Comparison of ENCODE assay signal across 36 cellular contexts in the genomic region with DNA sequence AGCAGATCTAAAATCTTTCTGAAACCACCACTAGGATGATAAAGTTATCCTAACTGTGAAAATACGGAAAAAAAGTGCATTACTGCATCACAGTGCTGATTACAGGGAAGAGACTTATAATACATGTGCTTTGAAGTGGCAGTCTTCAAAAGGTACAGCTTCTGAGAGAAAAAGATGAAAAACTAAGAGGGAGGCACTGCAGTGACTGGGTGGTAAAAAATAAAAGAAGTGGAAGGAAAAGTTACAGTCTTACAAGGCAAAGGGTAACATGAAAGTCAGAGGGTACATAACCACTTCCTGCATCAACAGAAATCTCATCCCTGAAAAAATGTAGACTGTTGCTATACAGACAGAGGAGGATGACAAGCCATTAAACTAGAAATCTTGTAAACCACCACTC.
"Had no signal": no experiment of that assay in that cellular context is flagged by ENCODE, and none has a peak within 500 bp of the region (broad histone marks: within the 10 kb centered on the region; RNA-seq: fewer than 3 reads in every experiment).

No MANE protein-coding gene starts in this region.

- H3K4me1 ChIP-seq: adrenal gland, ascending aorta, body of pancreas, breast epithelium had no signal

- H3K4me3 Mint-ChIP-seq: activated naive CD4-positive, alpha-beta T cell treated with anti-CD3 and anti-CD28 coated beads for 36 hours; activated naive CD4-positive, alpha-beta T cell treated with anti-CD3 and anti-CD28 coated beads, Interleukin-2, amount 10 ng/mL, durations not matched to agents 7 days and 5 days; activated naive CD4-positive, alpha-beta T cell treated with anti-CD3 and anti-CD28 coated beads, Interleukin-2, amount 50 U/mL, for 24 hours; activated naive CD8-positive, alpha-beta T cell; activated naive CD8-positive, alpha-beta T cell treated with anti-CD3 and anti-CD28 coated beads for 36 hours; activated naive CD8-positive, alpha-beta T cell treated with anti-CD3 and anti-CD28 coated beads, Interleukin-2, amount 10 ng/mL, durations not matched to agents 7 days and 5 days; activated naive CD8-positive, alpha-beta T cell treated with anti-CD3 and anti-CD28 coated beads, Interleukin-2, amount 50 U/mL, for 24 hours; activated T-cell treated with anti-CD3 and anti-CD28 coated beads, Interleukin-2, amount 50 U/mL, for 24 hours; activated T-cell treated with anti-CD3 and anti-CD28 coated beads, Interleukin-2, amount 50 U/mL, for 4 hours; activated T-helper 1 cell treated with anti-CD3 and anti-CD28 coated beads, Interleukin-12 subunit alpha, Interleukin-12 subunit beta, Interleukin-2, Interleukin-4 antibody, amounts not matched to agents 30 ng/mL and 10 ng/mL and 1 ng/mL, durations not matched to agents 14 hours and 24 hours and 36 hours; activated T-helper 17 cell treated with anti-CD3 and anti-CD28 coated beads, Interleukin-2, amount 50 U/mL, for 72 hours; brain; central memory CD8-positive, alpha-beta T cell had no signal

- ATAC-seq: activated naive CD4-positive, alpha-beta T cell treated with anti-CD3 and anti-CD28 coated beads, Interleukin-2, amount 50 U/mL, for 72 hours; activated naive CD8-positive, alpha-beta T cell treated with anti-CD3 and anti-CD28 coated beads, Interleukin-2, amount 50 U/mL, for 24 hours; activated T-cell treated with anti-CD3 and anti-CD28 coated beads, Interleukin-2, amount 50 U/mL, for 4 hours; activated T-helper 17 cell treated with anti-CD3 and anti-CD28 coated beads, Interleukin-2, amount 50 U/mL, for 72 hours; body of pancreas had no signal

- H3K36me3 Mint-ChIP-seq: activated naive CD4-positive, alpha-beta T cell treated with anti-CD3 and anti-CD28 coated beads, Interleukin-2, amount 10 ng/mL, durations not matched to agents 7 days and 5 days; activated naive CD8-positive, alpha-beta T cell; activated naive CD8-positive, alpha-beta T cell treated with anti-CD3 and anti-CD28 coated beads for 36 hours; activated naive CD8-positive, alpha-beta T cell treated with anti-CD3 and anti-CD28 coated beads, Interleukin-2, amount 10 ng/mL, durations not matched to agents 7 days and 5 days; brain had no signal

- H3K36me3 ChIP-seq: adrenal gland, ascending aorta, brain microvascular endothelial cell, breast epithelium, cardiac muscle cell had no signal

- H3K27ac ChIP-seq: adrenal gland, ascending aorta, body of pancreas, brain microvascular endothelial cell, breast epithelium, cardiac muscle cell had no signal

- DNase-seq: activated effector memory CD4-positive, alpha-beta T cell treated with anti-CD3 and anti-CD28 coated beads, Interleukin-2, amount 50 U/mL, for 16 hours; activated effector memory CD4-positive, alpha-beta T cell treated with Interleukin-2 at 50 U/mL for 16 hours; activated gamma-delta T cell; activated gamma-delta T cell treated with Interleukin-2 at 50 U/mL for 16 hours; activated naive CD4-positive, alpha-beta T cell; activated naive CD4-positive, alpha-beta T cell treated with anti-CD3 and anti-CD28 coated beads for 36 hours; activated naive CD4-positive, alpha-beta T cell treated with anti-CD3 and anti-CD28 coated beads, Interleukin-2, amount 10 ng/mL, durations not matched to agents 7 days and 5 days; activated naive CD4-positive, alpha-beta T cell treated with anti-CD3 and anti-CD28 coated beads, Interleukin-2, amount 50 U/mL, for 16 hours; activated naive CD4-positive, alpha-beta T cell treated with Interleukin-2 at 50 U/mL for 16 hours; activated naive CD8-positive, alpha-beta T cell treated with anti-CD3 and anti-CD28 coated beads for 36 hours; activated naive CD8-positive, alpha-beta T cell treated with anti-CD3 and anti-CD28 coated beads, Interleukin-2, amount 10 ng/mL, durations not matched to agents 7 days and 5 days; activated naive CD8-positive, alpha-beta T cell treated with anti-CD3 and anti-CD28 coated beads, Interleukin-2, amount 50 U/mL, for 24 hours; activated T-cell treated with anti-CD3 and anti-CD28 coated beads, Interleukin-2, amount 50 U/mL, for 24 hours; activated T-cell treated with anti-CD3 and anti-CD28 coated beads, Interleukin-2, amount 50 U/mL, for 4 hours; activated T-cell treated with anti-CD3 and anti-CD28 coated beads, Interleukin-2, amount 50 U/mL, for 48 hours; adrenal gland; amniotic stem cell; amygdala; anterior cingulate cortex; aorta; body of pancreas; brain microvascular endothelial cell; caudate nucleus; central memory CD4-positive, alpha-beta T cell; cerebellar nuclear complex had no signal

- H3K27me3 Mint-ChIP-seq: activated naive CD4-positive, alpha-beta T cell treated with anti-CD3 and anti-CD28 coated beads, Interleukin-2, amount 10 ng/mL, durations not matched to agents 7 days and 5 days; activated naive CD8-positive, alpha-beta T cell; activated naive CD8-positive, alpha-beta T cell treated with anti-CD3 and anti-CD28 coated beads for 36 hours; activated naive CD8-positive, alpha-beta T cell treated with anti-CD3 and anti-CD28 coated beads, Interleukin-2, amount 10 ng/mL, durations not matched to agents 7 days and 5 days; activated naive CD8-positive, alpha-beta T cell treated with anti-CD3 and anti-CD28 coated beads, Interleukin-2, amount 50 U/mL, for 24 hours; activated T-cell treated with anti-CD3 and anti-CD28 coated beads, Interleukin-2, amount 50 U/mL, for 24 hours; activated T-helper 17 cell treated with anti-CD3 and anti-CD28 coated beads, Interleukin-2, amount 50 U/mL, for 72 hours had no signal

- H3K27me3 ChIP-seq: adrenal gland, ascending aorta, body of pancreas, brain microvascular endothelial cell, breast epithelium, cardiac muscle cell had no signal

- H3K27ac Mint-ChIP-seq: activated naive CD4-positive, alpha-beta T cell treated with anti-CD3 and anti-CD28 coated beads for 36 hours; activated naive CD4-positive, alpha-beta T cell treated with anti-CD3 and anti-CD28 coated beads, Interleukin-2, amount 10 ng/mL, durations not matched to agents 7 days and 5 days; activated naive CD4-positive, alpha-beta T cell treated with anti-CD3 and anti-CD28 coated beads, Interleukin-2, amount 50 U/mL, for 24 hours; activated naive CD4-positive, alpha-beta T cell treated with anti-CD3 and anti-CD28 coated beads, Interleukin-2, amount 50 U/mL, for 72 hours; activated naive CD8-positive, alpha-beta T cell; activated naive CD8-positive, alpha-beta T cell treated with anti-CD3 and anti-CD28 coated beads for 36 hours; activated naive CD8-positive, alpha-beta T cell treated with anti-CD3 and anti-CD28 coated beads, Interleukin-2, amount 10 ng/mL, durations not matched to agents 7 days and 5 days; activated naive CD8-positive, alpha-beta T cell treated with anti-CD3 and anti-CD28 coated beads, Interleukin-2, amount 50 U/mL, for 24 hours; activated T-cell treated with anti-CD3 and anti-CD28 coated beads, Interleukin-2, amount 50 U/mL, for 24 hours; activated T-helper 1 cell treated with anti-CD3 and anti-CD28 coated beads, Interleukin-12 subunit alpha, Interleukin-12 subunit beta, Interleukin-2, Interleukin-4 antibody, amounts not matched to agents 30 ng/mL and 10 ng/mL and 1 ng/mL, durations not matched to agents 14 hours and 24 hours and 36 hours; activated T-helper 17 cell treated with anti-CD3 and anti-CD28 coated beads, Interleukin-2, amount 50 U/mL, for 72 hours; activated T-helper 2 cell treated with anti-CD3 and anti-CD28 coated beads, Interferon-gamma antibody, Interleukin-2, Interleukin-4, amounts not matched to agents 10 μg/mL and 5 μg/mL and 100 μg/mL, durations not matched to agents 14 hours and 24 hours and 36 hours; brain had no signal

- H3K4me1 Mint-ChIP-seq: activated naive CD4-positive, alpha-beta T cell treated with anti-CD3 and anti-CD28 coated beads, Interleukin-2, amount 10 ng/mL, durations not matched to agents 7 days and 5 days; activated naive CD4-positive, alpha-beta T cell treated with anti-CD3 and anti-CD28 coated beads, Interleukin-2, amount 50 U/mL, for 24 hours; activated naive CD8-positive, alpha-beta T cell treated with anti-CD3 and anti-CD28 coated beads for 36 hours; activated naive CD8-positive, alpha-beta T cell treated with anti-CD3 and anti-CD28 coated beads, Interleukin-2, amount 10 ng/mL, durations not matched to agents 7 days and 5 days; activated naive CD8-positive, alpha-beta T cell treated with anti-CD3 and anti-CD28 coated beads, Interleukin-2, amount 50 U/mL, for 24 hours; activated T-helper 17 cell treated with anti-CD3 and anti-CD28 coated beads, Interleukin-2, amount 50 U/mL, for 72 hours; brain; central memory CD8-positive, alpha-beta T cell had no signal

- H3K4me3 ChIP-seq: adrenal gland, ascending aorta, body of pancreas, breast epithelium, cardiac muscle cell had no signal
